ENCODE assay signal across 8 cellular contexts in the genomic region with DNA sequence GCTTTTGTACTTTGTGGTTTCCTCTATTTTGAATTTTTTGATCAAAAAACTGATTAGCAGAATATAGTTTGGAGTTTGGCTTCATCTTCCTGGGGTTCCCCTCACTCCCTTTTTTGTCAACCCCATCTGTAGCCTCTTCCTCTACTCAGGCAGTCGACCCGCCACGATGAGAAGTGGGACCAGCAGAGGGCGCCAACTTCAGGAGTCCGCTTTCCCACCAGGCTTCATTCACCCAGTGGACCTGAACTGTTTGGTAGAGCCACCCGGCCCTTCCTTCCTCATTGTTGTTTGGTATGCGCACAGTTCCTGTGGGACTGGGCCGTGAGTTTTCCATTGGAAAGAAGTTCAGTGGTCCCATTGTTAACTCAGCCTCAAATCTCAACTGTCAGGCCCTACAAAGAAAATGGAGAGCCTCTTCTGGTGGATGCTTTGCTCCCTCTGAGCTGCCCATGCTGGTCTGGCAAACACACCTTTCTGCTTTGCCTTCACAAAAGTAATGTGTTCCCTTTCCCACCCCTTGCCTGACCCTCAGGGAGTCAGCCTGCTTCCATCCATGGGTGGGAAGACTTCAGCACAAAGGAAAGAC.
DNase-seq lines count a peak whose midpoint lies in the region; ATAC-seq lines count a peak whose summit lies in the region.

No MANE protein-coding gene starts in this region.

- DNase-seq in CD1c-positive myeloid dendritic cell (ENCODE audit: extremely low spot score) (peak; percentile 74), T-helper 2 cell (peak; percentile 56 to 73 (median 72)), adipocyte (ENCODE audit: low read depth) (peak; percentile 79), hepatic stellate cell (ENCODE audit: low spot score) (peak; percentile 66), smooth muscle cell of the brain vasculature (ENCODE audit: low read depth, low spot score) (peak; percentile 18)

- H3K9me3 ChIP-seq in adipocyte (ENCODE audit: control insufficient read depth, low read length): no peaks in the 10 kb centered on the region

- no peak overlapping the region for H3K4me3 ChIP-seq in adipocyte (ENCODE audit: low read length)

- ATAC-seq in HG03354 (IDR thresholded peaks at IDR 0.05; ENCODE audit: poor library complexity, severe bottlenecking, unreplicated experiment) (peak; percentile 49), GM21360 (IDR thresholded peaks at IDR 0.05; ENCODE audit: unreplicated experiment) (no peak), GM18502 (IDR thresholded peaks at IDR 0.05; ENCODE audit: poor library complexity, unreplicated experiment) (no peak)

- peaks cover 70% of the 10 kb centered on the region for H3K36me3 ChIP-seq in adipocyte (ENCODE audit: control insufficient read depth, insufficient read depth, low read length, severe bottlenecking)

- H3K9ac ChIP-seq in adipocyte (ENCODE audit: low read length): peak overlapping the region; percentile 16

- H3K4me1 ChIP-seq in adipocyte (ENCODE audit: control insufficient read depth, insufficient read depth, low read length): no peaks in the 10 kb centered on the region

- no peaks in the 10 kb centered on the region for H3K27me3 ChIP-seq in adipocyte (replicated peaks; ENCODE audit: control insufficient read depth, insufficient read depth, low read length)

Comparison
In these comparisons a context has a peak if more than half of its experiments do, and no peak if none do; other contexts are left out.
1. DNase-seq: peak in every context shown above with its lines; median percentile 79 in adipocyte; 74 in CD1c-positive myeloid dendritic cell; 72 in T-helper 2 cell; 66 in hepatic stellate cell; 18 in smooth muscle cell of the brain vasculature.